19 cellular contexts compared by ENCODE assay signal in the genomic region with DNA sequence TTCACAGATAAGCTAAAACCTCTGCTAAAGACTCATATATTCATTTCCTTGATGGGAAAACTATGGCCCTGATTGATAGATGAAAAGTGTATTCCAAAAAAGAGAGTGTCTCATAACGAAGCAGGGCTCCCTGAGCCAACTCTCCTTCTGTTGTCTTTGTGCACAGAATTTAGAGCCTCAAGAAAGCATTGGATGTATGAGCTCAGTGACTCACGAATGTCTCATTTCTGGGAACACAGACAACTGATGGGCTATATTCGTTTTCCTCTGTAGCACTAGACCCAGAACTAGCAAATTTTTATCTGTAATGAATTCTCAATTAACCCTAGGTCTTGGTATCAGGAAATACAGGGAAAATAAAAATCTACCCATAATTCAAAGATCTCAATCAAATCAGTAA.
DNase-seq lines count a peak whose midpoint lies in the region; ATAC-seq, FAIRE-seq and TF ChIP-seq lines count a peak whose summit lies in the region.
"Had no signal": no experiment of that assay in that cellular context is flagged by ENCODE, and none has a peak within 500 bp of the region (broad histone marks: within the 10 kb centered on the region; RNA-seq: fewer than 3 reads in every experiment).

No MANE protein-coding gene starts in this region.

- H3K36me3 ChIP-seq in bronchial epithelial cell (ENCODE audit: control insufficient read depth, insufficient read depth, low read length) (no peaks in the 10 kb centered on the region), keratinocyte (ENCODE audit: control insufficient read depth in 2 of 2, extremely low read depth in 1 of 2, insufficient read depth in 2 of 2, low read length in 2 of 2) (no peaks in the 10 kb centered on the region), neural progenitor cell (no peaks in the 10 kb centered on the region)
- H3K36me3 ChIP-seq: gastrocnemius medialis had no signal

- FAIRE-seq in bronchial epithelial cell (lab: Jason Lieb, UNC) (no peak), keratinocyte (lab: Jason Lieb, UNC) (peak; percentile 17)
- FAIRE-seq: kidney had no signal

- H3K27ac ChIP-seq in keratinocyte (ENCODE audit: control insufficient read depth, insufficient read depth, low read length) (no peak overlapping the region), neural progenitor cell (no peak overlapping the region)
- H3K27ac ChIP-seq: gastrocnemius medialis, parathyroid adenoma had no signal

- H3K9me3 ChIP-seq in keratinocyte (ENCODE audit: control insufficient read depth, low read depth, low read length) (no peaks in the 10 kb centered on the region), neural progenitor cell (ENCODE audit: low read depth) (no peaks in the 10 kb centered on the region)
- H3K9me3 ChIP-seq: gastrocnemius medialis had no signal

- no peaks in the 10 kb centered on the region for H3K9me3 Mint-ChIP-seq in neural progenitor cell
- H3K9me3 Mint-ChIP-seq: activated naive CD8-positive, alpha-beta T cell treated with anti-CD3 and anti-CD28 coated beads, Interleukin-2, amount 50 U/mL, for 24 hours; activated T-cell treated with anti-CD3 and anti-CD28 coated beads, Interleukin-2, amount 50 U/mL, for 4 hours had no signal

- DNase-seq in AG08396 (ENCODE audit: low spot score) (peak; percentile 53), LHCN-M2 (ENCODE audit: low read depth) (peak; percentile 83), bronchial epithelial cell (ENCODE audit: low read depth) (peak; percentile 50), keratinocyte (ENCODE audit: low read depth, low spot score) (no peak), OCI-M1 (lab: John Stamatoyannopoulos, UW) (no peak), neural progenitor cell (ENCODE audit: low spot score) (no peak), NCI-H2029 treated with DMSO at 0.1 percent for 48 hours (lab: John Stamatoyannopoulos, UW) (no peak)
- DNase-seq: activated CD4-positive, alpha-beta T cell treated with anti-CD3 and anti-CD28 coated beads for 48 hours; activated naive CD8-positive, alpha-beta T cell treated with anti-CD3 and anti-CD28 coated beads, Interleukin-2, amount 50 U/mL, for 24 hours; activated T-cell treated with anti-CD3 and anti-CD28 coated beads, Interleukin-2, amount 50 U/mL, for 4 hours; AML-193; dorsolateral prefrontal cortex; gastrocnemius medialis; kidney; NCI-H2107; SIG-M5; T1000 had no signal

- peaks cover 16% of the 10 kb centered on the region for H3F3A ChIP-seq in neural progenitor cell (ENCODE audit: low read depth)

- no peak overlapping the region for H3K27ac Mint-ChIP-seq in neural progenitor cell
- H3K27ac Mint-ChIP-seq: activated naive CD8-positive, alpha-beta T cell treated with anti-CD3 and anti-CD28 coated beads, Interleukin-2, amount 50 U/mL, for 24 hours had no signal

- no peaks in the 10 kb centered on the region for H4K20me1 ChIP-seq in keratinocyte (ENCODE audit: control insufficient read depth, extremely low read depth, insufficient read depth, low read length)
- H4K20me1 ChIP-seq in neural progenitor cell (ENCODE audit: low read depth): no peaks in the 10 kb centered on the region

- H3K9ac ChIP-seq in keratinocyte (ENCODE audit: control insufficient read depth, extremely low read depth, insufficient read depth, low read length) (no peak overlapping the region), neural progenitor cell (no peak overlapping the region)
- H3K9ac ChIP-seq: parathyroid adenoma had no signal

- H3K79me2 ChIP-seq in keratinocyte (ENCODE audit: control insufficient read depth, insufficient read depth, low read length): no peaks in the 10 kb centered on the region
- H3K79me2 ChIP-seq in neural progenitor cell (ENCODE audit: low read depth): no peaks in the 10 kb centered on the region
- H3K79me2 ChIP-seq: parathyroid adenoma had no signal

- H3K4me3 ChIP-seq in bronchial epithelial cell (ENCODE audit: low read depth, low read length) (no peak overlapping the region), keratinocyte (ENCODE audit: control insufficient read depth in 2 of 3, extremely low read depth in 1 of 3, insufficient read depth in 2 of 3, low read depth in 1 of 3, low read length in 3 of 3) (no peak overlapping the region), neural progenitor cell (no peak overlapping the region)
- H3K4me3 ChIP-seq: dorsolateral prefrontal cortex, gastrocnemius medialis had no signal

- H2AFZ ChIP-seq in keratinocyte (ENCODE audit: control insufficient read depth, low read length): no peak overlapping the region
- H2AFZ ChIP-seq in neural progenitor cell (replicated peaks): no peak overlapping the region
- H2AFZ ChIP-seq: parathyroid adenoma had no signal

- H3K4me3 Mint-ChIP-seq in neural progenitor cell: no peak overlapping the region
- H3K4me3 Mint-ChIP-seq: activated naive CD8-positive, alpha-beta T cell treated with anti-CD3 and anti-CD28 coated beads, Interleukin-2, amount 50 U/mL, for 24 hours; activated T-cell treated with anti-CD3 and anti-CD28 coated beads, Interleukin-2, amount 50 U/mL, for 4 hours had no signal

- no peaks in the 10 kb centered on the region for H3K9me1 ChIP-seq in keratinocyte (ENCODE audit: control insufficient read depth, extremely low read depth, insufficient read depth, low read length)

- no peak for ATAC-seq in HG02588 (IDR thresholded peaks at IDR 0.05; ENCODE audit: unreplicated experiment)
- ATAC-seq: activated naive CD8-positive, alpha-beta T cell treated with anti-CD3 and anti-CD28 coated beads, Interleukin-2, amount 50 U/mL, for 24 hours; activated T-cell treated with anti-CD3 and anti-CD28 coated beads, Interleukin-2, amount 50 U/mL, for 4 hours; gastrocnemius medialis had no signal

- dilution Hi-C loops in keratinocyte (cut with MboI; ENCODE audit: extremely low pct_ligation_motif_present, low sequenced_read_pairs): no loop called here

- H3K36me3 Mint-ChIP-seq in neural progenitor cell: peaks cover 4% of the 10 kb centered on the region

- H3K27me3 Mint-ChIP-seq in neural progenitor cell (ENCODE audit: insufficient read depth, low read depth): peaks cover 4% of the 10 kb centered on the region
- H3K27me3 Mint-ChIP-seq: activated naive CD8-positive, alpha-beta T cell treated with anti-CD3 and anti-CD28 coated beads, Interleukin-2, amount 50 U/mL, for 24 hours had no signal

- H3K27me3 ChIP-seq in bronchial epithelial cell (ENCODE audit: control insufficient read depth, insufficient read depth, low read length) (peaks cover 3% of the 10 kb centered on the region), keratinocyte (ENCODE audit: control insufficient read depth, extremely low read depth, insufficient read depth, low read length) (no peaks in the 10 kb centered on the region), neural progenitor cell (no peaks in the 10 kb centered on the region)
- H3K27me3 ChIP-seq: dorsolateral prefrontal cortex, gastrocnemius medialis had no signal

- H3K4me1 Mint-ChIP-seq in neural progenitor cell: peaks cover 15% of the 10 kb centered on the region

- H3K4me1 ChIP-seq in keratinocyte (ENCODE audit: control insufficient read depth, extremely low read depth, insufficient read depth, low read length) (no peaks in the 10 kb centered on the region), neural progenitor cell (peaks cover 25% of the 10 kb centered on the region)
- H3K4me1 ChIP-seq: parathyroid adenoma had no signal

- TF ChIP-seq CTCF in bronchial epithelial cell (IDR thresholded peaks at IDR 0.05; ENCODE audit: insufficient read depth, low read length, severe bottlenecking) (no peak), keratinocyte (optimal IDR thresholded peaks at IDR 0.05 in 1 of 3, IDR thresholded peaks at IDR 0.05 in 1 of 3, conservative IDR thresholded peaks at IDR 0.05 in 1 of 3; ENCODE audit: extremely low read depth in 1 of 3, insufficient read depth in 2 of 3, low read length in 3 of 3) (no peak), neural progenitor cell (IDR thresholded peaks at IDR 0.05) (no peak)

- H3K4me2 ChIP-seq in keratinocyte (ENCODE audit: control insufficient read depth, extremely low read depth, insufficient read depth, low read depth, low read length) (no peak overlapping the region), neural progenitor cell (no peak overlapping the region)

Comparison
In these comparisons a context has a peak if more than half of its experiments do, and no peak if none do; other contexts are left out.
1. DNase-seq: peak in AG08396 (single experiment), LHCN-M2 (single experiment) and bronchial epithelial cell (single experiment); none in keratinocyte (single experiment), OCI-M1 (single experiment), neural progenitor cell (single experiment) and NCI-H2029 treated with DMSO at 0.1 percent for 48 hours (single experiment).